19 cellular contexts compared by ENCODE assay signal in the genomic region with DNA sequence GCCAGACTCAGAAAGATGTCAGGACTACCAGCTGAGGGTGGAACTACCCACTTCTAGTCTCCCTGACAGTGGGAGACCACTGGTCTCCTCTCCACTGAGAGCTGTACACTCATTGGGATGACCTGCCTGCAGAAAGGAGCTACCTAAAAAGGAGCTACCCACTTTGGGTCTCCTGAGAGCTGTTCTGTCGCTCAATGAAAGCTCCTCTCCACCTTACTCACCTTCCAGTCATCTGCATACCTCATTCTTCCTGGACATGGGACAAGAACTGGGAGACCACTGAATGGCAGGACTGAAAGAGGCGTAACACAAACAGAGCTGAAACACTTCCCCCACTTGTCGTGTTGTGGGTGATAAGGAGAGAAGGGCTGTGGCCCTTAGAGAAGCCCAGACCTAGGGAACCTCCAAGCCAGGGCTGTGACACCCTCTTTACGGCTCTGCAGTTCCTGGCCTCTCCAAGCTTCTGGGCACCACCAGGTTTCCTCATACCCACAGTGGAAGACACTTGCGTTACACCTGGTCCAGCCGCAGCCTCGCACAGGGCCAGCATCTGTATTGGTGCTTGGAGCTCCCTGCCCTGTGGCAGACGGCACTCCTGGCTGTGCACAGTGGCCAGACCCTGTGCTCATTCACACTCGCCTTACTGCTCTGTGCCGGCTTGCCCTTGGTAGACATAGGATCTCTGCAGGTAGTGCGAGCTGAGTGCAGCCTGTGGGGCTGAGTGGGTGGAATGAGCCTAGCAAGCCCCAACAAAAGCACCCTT. TPM values are rescaled to one million over a fixed set of nuclear protein-coding genes. Genes with fewer than 3 reads are reported as not detected.
"Had no signal": no experiment of that assay in that cellular context is flagged by ENCODE, and none has a peak within 500 bp of the region (broad histone marks: within the 10 kb centered on the region; RNA-seq: fewer than 3 reads in every experiment).

No MANE protein-coding gene starts in this region.

- ATAC-seq: activated CD4-positive, CD25-positive, alpha-beta regulatory T cell treated with anti-CD3 and anti-CD28 coated beads, Interleukin-2, amount 50 U/mL, for 24 hours; activated T-cell treated with anti-CD3 and anti-CD28 coated beads, Interleukin-2, amount 50 U/mL, for 4 hours; left lung had no signal

- H3K4me3 ChIP-seq: colonic mucosa, left lung, thoracic aorta had no signal

- H3K9me3 ChIP-seq: colonic mucosa, thoracic aorta had no signal

- H3K27me3 Mint-ChIP-seq: activated CD4-positive, alpha-beta T cell treated with anti-CD3 and anti-CD28 coated beads, Interleukin-2, amount 10 ng/mL, durations not matched to agents 7 days and 5 days; progenitor cell of endocrine pancreas; T-cell had no signal

- H3K4me3 Mint-ChIP-seq: activated CD4-positive, alpha-beta T cell treated with anti-CD3 and anti-CD28 coated beads, Interleukin-2, amount 10 ng/mL, durations not matched to agents 7 days and 5 days; activated naive CD4-positive, alpha-beta T cell treated with anti-CD3 and anti-CD28 coated beads for 36 hours; activated T-cell treated with anti-CD3 and anti-CD28 coated beads, Interleukin-2, amount 50 U/mL, for 4 hours; T-cell had no signal

- H3K4me1 ChIP-seq: colonic mucosa, left lung had no signal

- H3K36me3 ChIP-seq: brain microvascular endothelial cell, colonic mucosa, left lung, thoracic aorta had no signal

- H3K27ac ChIP-seq: brain microvascular endothelial cell, colonic mucosa, left lung, thoracic aorta had no signal

- H3K27ac Mint-ChIP-seq: activated CD4-positive, alpha-beta T cell treated with anti-CD3 and anti-CD28 coated beads, Interleukin-2, amount 10 ng/mL, durations not matched to agents 7 days and 5 days; activated naive CD4-positive, alpha-beta T cell treated with anti-CD3 and anti-CD28 coated beads for 36 hours; progenitor cell of endocrine pancreas; T-cell had no signal

- DNase-seq: activated CD4-positive, alpha-beta T cell treated with anti-CD3 and anti-CD28 coated beads, Interleukin-2, amount 10 ng/mL, durations not matched to agents 7 days and 5 days; activated CD8-positive, alpha-beta memory T cell treated with anti-CD3 and anti-CD28 coated beads, Interleukin-2, amount 50 U/mL, for 4 hours; activated naive CD4-positive, alpha-beta T cell treated with anti-CD3 and anti-CD28 coated beads for 36 hours; activated T-cell treated with anti-CD3 and anti-CD28 coated beads, Interleukin-2, amount 50 U/mL, for 4 hours; anterior cingulate cortex; brain microvascular endothelial cell; central memory CD4-positive, alpha-beta T cell; colonic mucosa; hypothalamus; left lung; mammary epithelial cell; stimulated activated CD4-positive, alpha-beta T cell treated with anti-CD3 and anti-CD28 coated beads, Interleukin-2, amount 100 ng/mL, for 48 hours; T-cell; T-helper 9 cell had no signal

- H3K27me3 ChIP-seq: brain microvascular endothelial cell, colonic mucosa, left lung had no signal

- H3K4me1 Mint-ChIP-seq: activated CD4-positive, alpha-beta T cell treated with anti-CD3 and anti-CD28 coated beads, Interleukin-2, amount 10 ng/mL, durations not matched to agents 7 days and 5 days; T-cell had no signal

- H3K36me3 Mint-ChIP-seq: T-cell had no signal

RNA-seq across cellular contexts. Expression of gene SLITRK6, which starts 54.9 kb away (rescaled TPM):
- total RNA-seq: activated CD4-positive, alpha-beta T cell treated with anti-CD3 and anti-CD28 coated beads, Interleukin-2, amount 10 ng/mL, durations not matched to agents 7 days and 5 days; activated naive CD4-positive, alpha-beta T cell treated with anti-CD3 and anti-CD28 coated beads for 36 hours; activated T-cell treated with anti-CD3 and anti-CD28 coated beads, Interleukin-2, amount 50 U/mL, for 4 hours; epithelial cell of proximal tubule; kidney epithelial cell; T-cell; thoracic aorta had no signal
